Comparison of ENCODE assay signal across 22 cellular contexts in the genomic region with DNA sequence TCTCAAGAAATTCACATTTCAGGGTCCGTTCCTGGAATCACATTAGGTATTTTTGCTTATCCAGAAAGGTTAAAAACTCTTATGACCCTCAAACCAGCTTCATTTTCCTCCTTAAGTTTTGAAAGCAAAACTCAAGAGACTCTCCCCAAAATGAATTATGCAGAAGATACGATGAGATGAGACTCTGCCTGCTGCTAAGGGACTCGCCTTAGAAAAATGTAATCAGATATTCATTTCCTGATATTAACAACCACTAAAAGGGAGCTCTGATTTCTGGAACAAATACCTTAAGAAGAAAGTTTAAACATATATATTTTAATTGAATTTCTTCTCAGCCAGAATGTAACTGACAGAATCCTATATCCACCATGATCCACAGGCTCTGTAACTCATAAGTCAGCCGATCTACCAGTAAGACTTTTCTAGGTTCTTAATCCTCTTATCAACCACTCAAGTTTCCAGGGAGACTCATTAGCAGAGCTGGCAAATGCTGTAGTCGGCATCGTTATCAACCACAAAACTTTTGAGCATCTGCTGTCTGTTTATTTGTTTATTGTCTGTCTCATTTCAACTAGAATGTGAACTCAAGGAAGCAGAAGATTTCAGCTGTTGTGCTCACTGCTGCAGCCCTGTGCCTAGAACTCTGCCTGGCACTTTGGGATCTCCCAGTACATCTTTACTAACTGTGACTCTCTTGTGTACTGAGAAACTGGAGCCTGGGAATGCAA.
DNase-seq lines count a peak whose midpoint lies in the region; ATAC-seq lines count a peak whose summit lies in the region.
"Had no signal": no experiment of that assay in that cellular context is flagged by ENCODE, and none has a peak within 500 bp of the region (broad histone marks: within the 10 kb centered on the region; RNA-seq: fewer than 3 reads in every experiment).

No MANE protein-coding gene starts in this region.

- ATAC-seq in GM18519 (IDR thresholded peaks at IDR 0.05; ENCODE audit: low FRiP score, unreplicated experiment) = no peak
- ATAC-seq: activated CD4-positive, CD25-positive, alpha-beta regulatory T cell treated with anti-CD3 and anti-CD28 coated beads, Interleukin-2, amount 50 U/mL, for 24 hours; activated naive CD4-positive, alpha-beta T cell treated with anti-CD3 and anti-CD28 coated beads, Interleukin-2, amount 50 U/mL, for 72 hours; activated T-cell treated with anti-CD3 and anti-CD28 coated beads, Interleukin-2, amount 50 U/mL, for 72 hours; natural killer cell treated with Interleukin-12 subunit alpha and Interleukin-12 subunit beta and Interleukin-15 and Interleukin-18, amount 100 ng/mL, for 72 hours; stimulated activated effector memory CD8-positive, alpha-beta T cell treated with anti-CD3 and anti-CD28 coated beads, Interleukin-12 subunit alpha, Interleukin-12 subunit beta, amount 100 ng/mL, for 72 hours had no signal

- DNase-seq in EL (peak; percentile 60), NCI-H82 treated with DMSO at 0.1 percent for 48 hours (lab: John Stamatoyannopoulos, UW; ENCODE audit: unreplicated experiment) (peak; percentile 1), dedifferentiated amniotic fluid mesenchymal stem cell (ENCODE audit: extremely low spot score) (peak; percentile 33), non-pigmented ciliary epithelial cell (ENCODE audit: low read depth) (peak; percentile 70), NCI-H1436 treated with DMSO at 0.1 percent for 48 hours (lab: John Stamatoyannopoulos, UW) (no peak), DMS79 treated with DMSO at 0.1 percent for 48 hours (lab: John Stamatoyannopoulos, UW) (no peak), NCI-H345 treated with DMSO at 0.1 percent for 48 hours (lab: John Stamatoyannopoulos, UW; ENCODE audit: unreplicated experiment) (no peak)
- DNase-seq: activated CD8-positive, alpha-beta memory T cell treated with anti-CD3 and anti-CD28 coated beads for 24 hours; activated T-cell treated with anti-CD3 and anti-CD28 coated beads, Interleukin-2, amount 50 U/mL, for 72 hours; DMS79; effector CD4-positive, alpha-beta T cell; esophagus squamous epithelium; KBM-7; NCI-H1048; NCI-H2081; NCI-H510A treated with DMSO at 0.1 percent for 48 hours; SIG-M5 had no signal

Comparison
In these comparisons a context has a peak if more than half of its experiments do, and no peak if none do; other contexts are left out.
1. DNase-seq: peak in EL (single experiment), NCI-H82 treated with DMSO at 0.1 percent for 48 hours (single experiment), dedifferentiated amniotic fluid mesenchymal stem cell (single experiment) and non-pigmented ciliary epithelial cell (single experiment); none in NCI-H1436 treated with DMSO at 0.1 percent for 48 hours (single experiment), DMS79 treated with DMSO at 0.1 percent for 48 hours (single experiment) and NCI-H345 treated with DMSO at 0.1 percent for 48 hours (single experiment).